ENCODE assay signal across 29 cellular contexts in the genomic region with DNA sequence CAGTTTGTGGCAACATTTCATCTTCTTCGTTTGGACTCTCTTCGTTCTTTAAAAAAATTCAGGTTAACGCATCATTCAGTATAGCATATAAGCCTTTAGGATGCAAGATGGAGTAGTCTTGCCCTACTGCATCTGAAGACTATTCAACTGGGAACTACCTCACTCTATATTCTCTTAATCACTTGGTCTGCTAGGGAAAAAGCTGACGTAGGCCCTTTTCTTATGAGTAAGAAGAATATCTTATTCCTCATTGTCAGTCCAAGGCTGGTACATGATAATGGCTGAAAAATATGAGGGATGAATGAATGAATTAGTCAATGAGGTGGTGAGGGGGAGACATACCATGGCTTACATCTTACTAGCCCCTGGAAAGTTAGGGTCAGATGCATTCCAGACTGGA.
"Had no signal": no experiment of that assay in that cellular context is flagged by ENCODE, and none has a peak within 500 bp of the region (broad histone marks: within the 10 kb centered on the region; RNA-seq: fewer than 3 reads in every experiment).

No MANE protein-coding gene starts in this region.

- H3K27me3 ChIP-seq: colonic mucosa, esophagus muscularis mucosa, esophagus squamous epithelium, foreskin keratinocyte, gastrocnemius medialis, gastroesophageal sphincter, heart left ventricle, heart right ventricle, hepatocyte had no signal

- ATAC-seq: effector memory CD8-positive, alpha-beta T cell; esophagus mucosa; foreskin keratinocyte; gastrocnemius medialis; gastroesophageal sphincter; heart left ventricle; heart right ventricle had no signal

- H3K36me3 ChIP-seq: colonic mucosa, esophagus muscularis mucosa, esophagus squamous epithelium, gastrocnemius medialis, gastroesophageal sphincter, heart left ventricle, heart right ventricle had no signal

- H3K27me3 Mint-ChIP-seq: dendritic cell treated with granulocyte-macrophage colony-stimulating factor and Interleukin-4, amounts not matched to agents 40 ng/mL and 50 ng/mL, for 4 days; effector memory CD8-positive, alpha-beta T cell had no signal

- FAIRE-seq: colon, endometrium, endothelial cell of umbilical vein, frontal cortex had no signal

- H3K79me2 ChIP-seq: hepatocyte had no signal

- H3K9me3 Mint-ChIP-seq: dendritic cell treated with granulocyte-macrophage colony-stimulating factor and Interleukin-4, amounts not matched to agents 40 ng/mL and 50 ng/mL, for 4 days; endodermal cell had no signal

- H3K9me3 ChIP-seq: colonic mucosa, esophagus muscularis mucosa, esophagus squamous epithelium, gastrocnemius medialis, gastroesophageal sphincter, heart left ventricle, heart right ventricle had no signal

- H3K27ac ChIP-seq: colonic mucosa, coronary artery, dorsolateral prefrontal cortex, epithelial cell of prostate, esophagus muscularis mucosa, esophagus squamous epithelium, foreskin keratinocyte, gastrocnemius medialis, gastroesophageal sphincter, heart left ventricle, heart right ventricle, hepatocyte had no signal

- H3K4me2 ChIP-seq: hepatocyte had no signal

- H3K4me3 ChIP-seq: colonic mucosa, coronary artery, dorsolateral prefrontal cortex, esophagus muscularis mucosa, esophagus squamous epithelium, gastrocnemius medialis, gastroesophageal sphincter, heart left ventricle, heart right ventricle, hepatocyte had no signal

- H3K4me1 ChIP-seq: colonic mucosa, foreskin keratinocyte, gastrocnemius medialis had no signal

- H2AFZ ChIP-seq: hepatocyte had no signal

- H3K27ac Mint-ChIP-seq: dendritic cell treated with granulocyte-macrophage colony-stimulating factor and Interleukin-4, amounts not matched to agents 40 ng/mL and 50 ng/mL, for 4 days; effector memory CD8-positive, alpha-beta T cell; endodermal cell had no signal

- H3K4me3 Mint-ChIP-seq: dendritic cell treated with granulocyte-macrophage colony-stimulating factor and Interleukin-4, amounts not matched to agents 40 ng/mL and 50 ng/mL, for 4 days; effector memory CD8-positive, alpha-beta T cell; endodermal cell had no signal

- DNase-seq: colonic mucosa; cortex of kidney; dermis blood vessel endothelial cell; dorsolateral prefrontal cortex; effector CD4-positive, alpha-beta T cell; effector memory CD4-positive, alpha-beta T cell; effector memory CD8-positive, alpha-beta T cell; endodermal cell; erythroblast; esophagus squamous epithelium; foreskin fibroblast; foreskin keratinocyte; foreskin melanocyte; gastrocnemius medialis; glutamatergic neuron; head of caudate nucleus; heart left ventricle; heart right ventricle had no signal
